Comparison of ENCODE assay signal across 28 cellular contexts in the genomic region with DNA sequence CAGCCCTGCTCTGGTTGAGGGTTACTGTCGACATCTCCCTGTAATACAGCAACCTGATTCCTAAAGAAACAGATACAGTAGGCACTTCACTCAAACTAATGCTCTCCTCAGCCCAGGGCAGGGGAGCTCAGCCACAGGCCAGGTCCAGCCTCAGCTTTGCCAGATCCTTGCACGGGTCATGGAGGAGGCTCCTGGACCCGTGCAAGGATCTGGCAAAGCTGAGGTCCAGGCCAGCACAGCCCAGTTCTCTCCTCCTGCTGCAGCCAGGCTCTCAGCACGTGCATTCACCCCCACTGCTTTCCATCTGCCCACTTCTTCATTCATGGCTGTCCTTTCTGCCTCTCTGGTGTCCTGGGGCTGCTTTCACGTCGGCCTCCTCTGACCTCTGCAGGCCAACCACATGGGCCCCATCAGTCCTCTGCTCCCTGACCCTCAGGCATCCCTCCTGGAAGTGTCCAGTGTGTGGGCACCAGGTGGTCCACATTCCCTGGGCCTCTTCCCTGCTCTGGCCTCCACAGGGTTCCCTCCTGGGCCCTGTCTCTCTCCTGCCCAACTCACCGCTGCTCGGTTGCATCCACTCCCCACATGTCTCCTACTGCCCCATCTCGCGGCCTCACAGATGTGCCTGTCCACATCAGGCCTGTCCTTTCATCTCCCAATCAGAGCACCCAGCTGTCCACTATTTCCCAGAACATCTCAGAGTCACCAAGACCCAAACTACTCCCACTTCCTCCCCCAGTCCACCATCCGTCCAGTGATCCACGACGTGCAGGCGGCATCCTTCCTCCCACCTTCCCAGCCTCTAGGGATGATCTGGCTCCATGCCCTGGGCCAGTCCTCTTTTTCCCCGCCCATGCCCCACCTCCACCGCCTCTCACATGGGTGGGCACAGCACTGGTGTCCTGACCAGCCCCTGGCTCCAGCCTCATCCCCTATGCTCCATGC. TPM values are rescaled to one million over a fixed set of nuclear protein-coding genes. Genes with fewer than 3 reads are reported as not detected.
DNase-seq lines count a peak whose midpoint lies in the region; ATAC-seq, FAIRE-seq and TF ChIP-seq lines count a peak whose summit lies in the region.
"Had no signal": no experiment of that assay in that cellular context is flagged by ENCODE, and none has a peak within 500 bp of the region (broad histone marks: within the 10 kb centered on the region; RNA-seq: fewer than 3 reads in every experiment).

No MANE protein-coding gene starts in this region.

- no peak for FAIRE-seq in HepG2 (lab: Jason Lieb, UNC)
- FAIRE-seq: TTC549 had no signal

- H3K27ac ChIP-seq in HEK293 (ENCODE audit: extremely low read depth, low read depth, low read length) (no peak overlapping the region), HepG2 (ENCODE audit: extremely low read length, insufficient read depth, low read length) (no peak overlapping the region), spleen (no peak overlapping the region)
- H3K27ac ChIP-seq: ascending aorta, C4-2B, dorsolateral prefrontal cortex, psoas muscle had no signal

- no peak; the same call in 2 of the 3 replicates for ATAC-seq in HepG2
- no peak for ATAC-seq in SK-N-SH treated with all-trans-retinoic acid at 6 μM for 48 hours
- no peak for ATAC-seq in activated T-cell treated with anti-CD3 and anti-CD28 coated beads, Interleukin-2, amount 50 U/mL, for 72 hours (replicated peaks in 1 of 2)
- ATAC-seq: HCT116, psoas muscle had no signal

- H3K9me3 ChIP-seq in HEK293 (ENCODE audit: control insufficient read depth, insufficient read depth, low read depth, low read length) (no peaks in the 10 kb centered on the region), HepG2 (ENCODE audit: low read length) (no peaks in the 10 kb centered on the region), spleen (no peaks in the 10 kb centered on the region)
- H3K9me3 ChIP-seq: ascending aorta, psoas muscle had no signal

- no peak overlapping the region for H3K4me3 Mint-ChIP-seq in activated T-cell treated with anti-CD3 and anti-CD28 coated beads, Interleukin-2, amount 50 U/mL, for 72 hours
- H3K4me3 Mint-ChIP-seq: activated naive CD8-positive, alpha-beta T cell treated with anti-CD3 and anti-CD28 coated beads, Interleukin-2, amount 10 ng/mL, durations not matched to agents 7 days and 5 days had no signal

- H3K4me3 ChIP-seq in HEK293 (ENCODE audit: low read depth, low read length) (no peak overlapping the region), HepG2 (replicated peaks in 1 of 3; ENCODE audit: insufficient read depth in 1 of 3, low read depth in 2 of 3, low read length in 3 of 3) (no peak overlapping the region), spleen (no peak overlapping the region)
- H3K4me3 ChIP-seq: ascending aorta, dorsolateral prefrontal cortex, psoas muscle, smooth muscle cell had no signal

- no peak overlapping the region for H2AFZ ChIP-seq in HepG2 (ENCODE audit: low read length)

- peaks cover 0 to 24% of the 10 kb centered on the region in 2 experiments; a peak in 1 of 5 replicates for H3K27me3 ChIP-seq in HepG2 (ENCODE audit: control insufficient read depth in 1 of 2, insufficient read depth in 2 of 2, low read length in 2 of 2)
- H3K27me3 ChIP-seq in spleen (replicated peaks in 1 of 7), result no peaks in the 10 kb centered on the region
- H3K27me3 ChIP-seq: ascending aorta had no signal

- TF ChIP-seq EP300 in HepG2 (IDR thresholded peaks at IDR 0.05; ENCODE audit: low read depth in 2 of 2, low read length in 2 of 2) (no peak), HepG2 (CRISPR knock-in tag; IDR thresholded peaks at IDR 0.05; ENCODE audit: borderline replicate concordance) (no peak)

- no peak overlapping the region for H3K27ac Mint-ChIP-seq in activated T-cell treated with anti-CD3 and anti-CD28 coated beads, Interleukin-2, amount 50 U/mL, for 72 hours
- H3K27ac Mint-ChIP-seq: activated naive CD8-positive, alpha-beta T cell treated with anti-CD3 and anti-CD28 coated beads, Interleukin-2, amount 10 ng/mL, durations not matched to agents 7 days and 5 days had no signal

- in situ Hi-C loops in HepG2 (cut with HindIII; ENCODE audit: extremely low pct_ligation_motif_present, low pct_unique_long_range_greater_than_20kb), result no loop called here

- H3K4me1 Mint-ChIP-seq in activated T-cell treated with anti-CD3 and anti-CD28 coated beads, Interleukin-2, amount 50 U/mL, for 72 hours (ENCODE audit: low read depth), result no peaks in the 10 kb centered on the region
- H3K4me1 Mint-ChIP-seq: activated naive CD8-positive, alpha-beta T cell treated with anti-CD3 and anti-CD28 coated beads, Interleukin-2, amount 10 ng/mL, durations not matched to agents 7 days and 5 days had no signal

- CTCF ChIA-PET in HEK293 (lab: Yijun Ruan, JAX) (no interaction called here), HepG2 (lab: Yijun Ruan, JAX; ENCODE audit: low intra/inter-chr PET ratio, low total read pairs) (no interaction called here)

- H3K79me2 ChIP-seq in HepG2 (ENCODE audit: insufficient read depth, low read length), result no peaks in the 10 kb centered on the region

- no peaks in the 10 kb centered on the region for H3K9me3 Mint-ChIP-seq in activated T-cell treated with anti-CD3 and anti-CD28 coated beads, Interleukin-2, amount 50 U/mL, for 72 hours
- H3K9me3 Mint-ChIP-seq: activated naive CD8-positive, alpha-beta T cell treated with anti-CD3 and anti-CD28 coated beads, Interleukin-2, amount 10 ng/mL, durations not matched to agents 7 days and 5 days had no signal

- H3K36me3 Mint-ChIP-seq in activated T-cell treated with anti-CD3 and anti-CD28 coated beads, Interleukin-2, amount 50 U/mL, for 72 hours (ENCODE audit: insufficient read depth in 2 of 2), result no peaks in the 10 kb centered on the region
- H3K36me3 Mint-ChIP-seq: activated naive CD8-positive, alpha-beta T cell treated with anti-CD3 and anti-CD28 coated beads, Interleukin-2, amount 10 ng/mL, durations not matched to agents 7 days and 5 days had no signal

- no TSS peak for BruUV-seq in HepG2 (replicated peaks; lab: Mats Ljungman, UMichigan)

- DNase-seq in cerebellum (ENCODE audit: low spot score) (peak; percentile 89), HepG2 (ENCODE audit: low spot score) (no peak), spleen (peak; percentile 62)
- DNase-seq in activated naive CD4-positive, alpha-beta T cell (lab: John Stamatoyannopoulos, UW), result no peak
- DNase-seq in activated T-cell treated with anti-CD3 and anti-CD28 coated beads, Interleukin-2, amount 50 U/mL, for 72 hours, result no peak
- DNase-seq: activated CD4-positive, alpha-beta T cell treated with anti-CD3 and anti-CD28 coated beads, Interleukin-2, amount 50 U/mL, for 48 hours; activated naive CD8-positive, alpha-beta T cell treated with anti-CD3 and anti-CD28 coated beads, Interleukin-2, amount 10 ng/mL, durations not matched to agents 7 days and 5 days; Calu3; central memory CD4-positive, alpha-beta T cell; DND-41; glutamatergic neuron; KG1; NCI-H1417 treated with DMSO at 0.1 percent for 48 hours; NCI-H2081 treated with DMSO at 0.1 percent for 48 hours; NCI-H446; NCI-H82; psoas muscle; stimulated activated CD4-positive, alpha-beta T cell treated with anti-CD3 and anti-CD28 coated beads, Interleukin-2, amount 100 ng/mL, for 24 hours had no signal

- no peak overlapping the region for H3K9ac ChIP-seq in HepG2 (ENCODE audit: insufficient read depth, low read depth, low read length)

- H3K36me3 ChIP-seq in HEK293 (ENCODE audit: control insufficient read depth in 2 of 2, insufficient read depth in 1 of 2, low read length in 2 of 2) (no peaks in the 10 kb centered on the region), HepG2 (replicated peaks in 1 of 2; ENCODE audit: control insufficient read depth in 1 of 2, insufficient read depth in 2 of 2, low read length in 2 of 2) (no peaks in the 10 kb centered on the region), spleen (no peaks in the 10 kb centered on the region)
- H3K36me3 ChIP-seq: ascending aorta had no signal

- no peaks in the 10 kb centered on the region for H3K27me3 Mint-ChIP-seq in activated T-cell treated with anti-CD3 and anti-CD28 coated beads, Interleukin-2, amount 50 U/mL, for 72 hours (ENCODE audit: low read depth)

- TF ChIP-seq CTCF in HEK293 (tag by site-specific recombination; IDR thresholded peaks at IDR 0.05) (no peak), HepG2 (CRISPR knock-in tag; IDR thresholded peaks at IDR 0.05) (no peak), spleen (IDR thresholded peaks at IDR 0.05 in 8 of 11, conservative IDR thresholded peaks at IDR 0.05 in 3 of 11) (no peak)

- WGBS in HepG2 (ENCODE audit: low lambda C conversion rate), result 32% methylated on average over 16 of the region's 16 CpGs
- WGBS in spleen, 5 donors, result 81 to 90% (median 85%) methylated on average over 16 of the region's 16 CpGs

- POLR2A ChIA-PET in HEK293 (lab: Yijun Ruan, JAX) (no interaction called here), HepG2 (lab: Yijun Ruan, JAX) (no interaction called here)

- no peak for TF ChIP-seq RAD21 in HepG2 (CRISPR knock-in tag; IDR thresholded peaks at IDR 0.05)

- TF ChIP-seq POLR2A in HepG2 (IDR thresholded peaks at IDR 0.05; ENCODE audit: insufficient read depth in 1 of 2, low read depth in 2 of 2, low read length in 2 of 2) (no peak), spleen (IDR thresholded peaks at IDR 0.05) (no peak)

- intact Hi-C loops in HepG2 (cut with micrococcal nuclease; ENCODE audit: unreplicated experiment) (no loop called here), spleen (cut with DNase I; ENCODE audit: low total_unique reads) (no loop called here)

- H3K4me2 ChIP-seq in HepG2 (ENCODE audit: low read depth, low read length), result no peak overlapping the region
- H3K4me2 ChIP-seq: smooth muscle cell had no signal

- H3K4me1 ChIP-seq in HEK293 (ENCODE audit: control insufficient read depth, insufficient read depth, low read length), result no peaks in the 10 kb centered on the region
- H3K4me1 ChIP-seq in HepG2 (ENCODE audit: insufficient read depth, low read length), result no peaks in the 10 kb centered on the region
- peaks cover 0 to 36% (median 6%) of the 10 kb centered on the region in 6 donors for H3K4me1 ChIP-seq in spleen
- H3K4me1 ChIP-seq: ascending aorta had no signal

- no peaks in the 10 kb centered on the region for H4K20me1 ChIP-seq in HepG2 (ENCODE audit: insufficient read depth, low read length)

RNA-seq across cellular contexts. Expression of gene CD93, which starts 11.8 kb away (rescaled TPM):
- total RNA-seq in cerebellum, result 15.9 TPM
- total RNA-seq in HepG2 (2016; rRNA removed; fragmentation: Illumina TruSeq; extraction: Trizol), result not detected in 2 replicates
- not detected in 2 replicates for total RNA-seq in HepG2 (2016; cell fraction: cytosol; rRNA removed; fragmentation: Illumina TruSeq; extraction: Trizol; ENCODE audit: low read depth)
- not detected in 2 replicates for total RNA-seq in HepG2 (2016; cell fraction: insoluble cytoplasmic fraction; rRNA removed; fragmentation: Illumina TruSeq; extraction: Trizol)
- not detected in 2 replicates for total RNA-seq in HepG2 (2016; cell fraction: membrane; rRNA removed; fragmentation: Illumina TruSeq; extraction: Trizol)
- total RNA-seq in HepG2 (2016; cell fraction: nucleus; rRNA removed; fragmentation: Illumina TruSeq; extraction: Trizol), result not detected in 2 replicates
- not detected in 2 replicates for polyA plus RNA-seq in HepG2 (2011; rRNA removed)
- 0.01 TPM in 2 replicates for polyA plus RNA-seq in HepG2 (2011; cell fraction: cytosol; rRNA removed)
- polyA plus RNA-seq in HepG2 (2011; cell fraction: nucleus; rRNA removed), result not detected in 2 replicates
- polyA plus RNA-seq in HepG2 (2012), result not detected in 2 replicates
- not detected in 2 replicates for polyA plus RNA-seq in HepG2 (2016; cell fraction: cytosol; fragmentation: Illumina TruSeq; extraction: Trizol; ENCODE audit: low read depth)
- not detected in 2 replicates for polyA plus RNA-seq in HepG2 (2016; cell fraction: insoluble cytoplasmic fraction; fragmentation: Illumina TruSeq; extraction: Trizol; ENCODE audit: low read depth)
- not detected in 2 replicates for polyA plus RNA-seq in HepG2 (2016; cell fraction: membrane; fragmentation: Illumina TruSeq; extraction: Trizol; ENCODE audit: low read depth)
- polyA plus RNA-seq in HepG2 (2016; cell fraction: nucleus; fragmentation: Illumina TruSeq; extraction: Trizol; ENCODE audit: insufficient read depth, low read depth), result not detected in 2 replicates
- not detected in 2 replicates for polyA minus RNA-seq in HepG2 (2011; rRNA and poly(A)+ RNA removed; ENCODE audit: low replicate concordance)
- not detected in 2 replicates for polyA minus RNA-seq in HepG2 (2011; cell fraction: cytosol; rRNA and poly(A)+ RNA removed)
- polyA minus RNA-seq in HepG2 (2011; cell fraction: nucleus; rRNA and poly(A)+ RNA removed), result not detected in 2 replicates
- total RNA-seq in spleen, result 100 to 1,000 TPM in 1 of 7 donors, 10 to 100 TPM in 6; 50.4 to 103 (median 75.4) TPM
- polyA plus RNA-seq in spleen, result 1 to 10 TPM; 4.1 to 6.0 (median 5.9) TPM
- total RNA-seq in activated T-cell treated with anti-CD3 and anti-CD28 coated beads, Interleukin-2, amount 50 U/mL, for 72 hours, result 1 to 10 TPM in 1 of 2 donors, under 1 TPM in 1; 0.36 to 2.0 TPM
- total RNA-seq: Calu3, SK-MEL-5, smooth muscle cell had no signal
- polyA plus RNA-seq: smooth muscle cell had no signal

RNA-seq across cellular contexts. Expression of gene THBD, which starts 48.4 kb away (rescaled TPM):
- 2.7 TPM for total RNA-seq in cerebellum
- not detected in 2 replicates for total RNA-seq in HepG2 (2016; rRNA removed; fragmentation: Illumina TruSeq; extraction: Trizol)
- total RNA-seq in HepG2 (2016; cell fraction: cytosol; rRNA removed; fragmentation: Illumina TruSeq; extraction: Trizol; ENCODE audit: low read depth), result not detected in 2 replicates
- not detected in 2 replicates for total RNA-seq in HepG2 (2016; cell fraction: insoluble cytoplasmic fraction; rRNA removed; fragmentation: Illumina TruSeq; extraction: Trizol)
- not detected in 2 replicates for total RNA-seq in HepG2 (2016; cell fraction: membrane; rRNA removed; fragmentation: Illumina TruSeq; extraction: Trizol)
- total RNA-seq in HepG2 (2016; cell fraction: nucleus; rRNA removed; fragmentation: Illumina TruSeq; extraction: Trizol), result not detected in 2 replicates
- polyA plus RNA-seq in HepG2 (2011; rRNA removed), result 0.03 TPM in 1 of 2 replicates, not detected in the other
- not detected in 2 replicates for polyA plus RNA-seq in HepG2 (2011; cell fraction: cytosol; rRNA removed)
- not detected in 2 replicates for polyA plus RNA-seq in HepG2 (2011; cell fraction: nucleus; rRNA removed)
- not detected in 2 replicates for polyA plus RNA-seq in HepG2 (2012)
- not detected in 2 replicates for polyA plus RNA-seq in HepG2 (2016; cell fraction: cytosol; fragmentation: Illumina TruSeq; extraction: Trizol; ENCODE audit: low read depth)
- not detected in 2 replicates for polyA plus RNA-seq in HepG2 (2016; cell fraction: insoluble cytoplasmic fraction; fragmentation: Illumina TruSeq; extraction: Trizol; ENCODE audit: low read depth)
- not detected in 2 replicates for polyA plus RNA-seq in HepG2 (2016; cell fraction: membrane; fragmentation: Illumina TruSeq; extraction: Trizol; ENCODE audit: low read depth)
- polyA plus RNA-seq in HepG2 (2016; cell fraction: nucleus; fragmentation: Illumina TruSeq; extraction: Trizol; ENCODE audit: insufficient read depth, low read depth), result not detected in 2 replicates
- 0.12 TPM in 1 of 2 replicates, not detected in the other for polyA minus RNA-seq in HepG2 (2011; rRNA and poly(A)+ RNA removed; ENCODE audit: low replicate concordance)
- polyA minus RNA-seq in HepG2 (2011; cell fraction: cytosol; rRNA and poly(A)+ RNA removed), result not detected in 2 replicates
- not detected in 2 replicates for polyA minus RNA-seq in HepG2 (2011; cell fraction: nucleus; rRNA and poly(A)+ RNA removed)
- total RNA-seq in spleen, result 100 to 1,000 TPM in 2 of 7 donors, 10 to 100 TPM in 5; 47.6 to 255 (median 78.0) TPM
- 10 to 100 TPM in 1 of 3 donors, 1 to 10 TPM in 2; 7.2 to 11.6 (median 8.7) TPM for polyA plus RNA-seq in spleen
- not detected for total RNA-seq in activated T-cell treated with anti-CD3 and anti-CD28 coated beads, Interleukin-2, amount 50 U/mL, for 72 hours
- total RNA-seq: Calu3; SK-MEL-5; T-helper 1 cell treated with Interleukin-12 subunit alpha and Interleukin-12 subunit beta and Interleukin-4 antibody, amounts not matched to agents 30 ng/mL and 1 ng/mL, for 36 hours had no signal

Comparison
In these comparisons a context has a peak if more than half of its experiments do, and no peak if none do; other contexts are left out.
1. DNase-seq: peak in cerebellum (single experiment) and spleen (single experiment); none in HepG2 (single experiment), activated naive CD4-positive, alpha-beta T cell (0 of 4) and activated T-cell treated with anti-CD3 and anti-CD28 coated beads, Interleukin-2, amount 50 U/mL, for 72 hours (0 of 2).
2. RNA of gene THBD, which starts 48.4 kb away (total RNA-seq): 47.6 to 255 TPM in spleen; 2.7 TPM in cerebellum (single experiment), not detected in HepG2 and not detected in activated T-cell treated with anti-CD3 and anti-CD28 coated beads, Interleukin-2, amount 50 U/mL, for 72 hours; every median in the first group is over 10 times any median in the second.